Comparison of ENCODE assay signal across 26 cellular contexts in the genomic region with DNA sequence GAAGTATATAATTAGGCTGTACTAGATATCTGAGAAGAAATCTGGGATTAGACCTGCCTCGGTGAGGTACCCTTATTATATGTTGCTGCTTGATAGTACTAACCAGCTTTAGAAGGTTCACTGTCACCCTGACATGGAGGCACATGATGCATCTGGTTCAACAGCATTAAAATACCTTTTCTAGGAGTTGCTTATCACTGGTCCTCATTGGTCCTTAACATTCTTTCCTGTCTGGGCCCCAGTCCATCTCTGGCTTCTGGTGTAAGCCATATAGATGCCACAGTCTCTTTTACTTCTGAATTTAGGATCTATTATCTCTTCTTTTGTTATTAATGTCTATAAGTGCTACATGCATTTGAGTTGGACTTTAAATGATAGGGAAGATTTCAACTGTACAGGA. TPM values are rescaled to one million over a fixed set of nuclear protein-coding genes. Genes with fewer than 3 reads are reported as not detected.
"Had no signal": no experiment of that assay in that cellular context is flagged by ENCODE, and none has a peak within 500 bp of the region (broad histone marks: within the 10 kb centered on the region; RNA-seq: fewer than 3 reads in every experiment).

No MANE protein-coding gene starts in this region.

- H3K27ac Mint-ChIP-seq: activated naive CD4-positive, alpha-beta T cell treated with anti-CD3 and anti-CD28 coated beads for 36 hours had no signal

- H3K4me3 Mint-ChIP-seq: activated naive CD4-positive, alpha-beta T cell treated with anti-CD3 and anti-CD28 coated beads for 36 hours; activated T-cell treated with anti-CD3 and anti-CD28 coated beads, Interleukin-2, amount 50 U/mL, for 4 hours had no signal

- H3K4me3 ChIP-seq: body of pancreas, esophagus squamous epithelium, gastrocnemius medialis, spleen, thyroid gland, upper lobe of right lung had no signal

- H3K27ac ChIP-seq: body of pancreas, esophagus squamous epithelium, gastrocnemius medialis, spleen, thyroid gland, upper lobe of right lung, VCaP had no signal

- H3K36me3 ChIP-seq: esophagus squamous epithelium, gastrocnemius medialis, spleen, thyroid gland, upper lobe of right lung had no signal

- H3K27me3 Mint-ChIP-seq: naive thymus-derived CD4-positive, alpha-beta T cell; progenitor cell of endocrine pancreas had no signal

- DNase-seq: activated CD4-positive, alpha-beta T cell treated with anti-CD3 and anti-CD28 coated beads, Interleukin-2, amount 50 U/mL, for 1 hour; activated CD8-positive, alpha-beta memory T cell treated with anti-CD3 and anti-CD28 coated beads for 24 hours; activated CD8-positive, alpha-beta memory T cell treated with anti-CD3 and anti-CD28 coated beads, Interleukin-2, amount 50 U/mL, for 4 hours; activated effector memory CD4-positive, alpha-beta T cell treated with Interleukin-2 at 50 U/mL for 16 hours; activated naive CD4-positive, alpha-beta T cell treated with anti-CD3 and anti-CD28 coated beads for 36 hours; activated T-cell treated with anti-CD3 and anti-CD28 coated beads, Interleukin-2, amount 50 U/mL, for 4 hours; anterior cingulate cortex; body of pancreas; caudate nucleus; esophagus squamous epithelium; gastrocnemius medialis; head of caudate nucleus; kidney; naive thymus-derived CD4-positive, alpha-beta T cell; retina; SK-N-SH; spleen; stimulated activated CD4-positive, alpha-beta T cell treated with anti-CD3 and anti-CD28 coated beads, Interleukin-4, amount 100 ng/mL, for 1 hour; stimulated activated naive CD4-positive, alpha-beta T cell treated with Interleukin-2 at 50 U/mL for 16 hours; substantia nigra; thyroid gland; upper lobe of right lung had no signal

- H3K9me3 ChIP-seq: body of pancreas, esophagus squamous epithelium, gastrocnemius medialis, SK-N-SH, spleen, thyroid gland, upper lobe of right lung had no signal

- H3K27me3 ChIP-seq: body of pancreas, esophagus squamous epithelium, gastrocnemius medialis, spleen, thyroid gland, upper lobe of right lung had no signal

- ATAC-seq: activated CD4-positive, CD25-positive, alpha-beta regulatory T cell treated with anti-CD3 and anti-CD28 coated beads, Interleukin-2, amount 50 U/mL, for 24 hours; activated T-cell treated with anti-CD3 and anti-CD28 coated beads, Interleukin-2, amount 50 U/mL, for 4 hours; body of pancreas; gastrocnemius medialis; left lobe of liver; naive thymus-derived CD4-positive, alpha-beta T cell; upper lobe of right lung had no signal

- H3K4me1 ChIP-seq: esophagus squamous epithelium, gastrocnemius medialis, thyroid gland, upper lobe of right lung had no signal

- H3K9me3 Mint-ChIP-seq: activated naive CD4-positive, alpha-beta T cell treated with anti-CD3 and anti-CD28 coated beads for 36 hours had no signal

RNA-seq across cellular contexts. Expression of gene GPRIN3, which starts 40.2 kb away (rescaled TPM):
- polyA plus RNA-seq: SK-N-SH had no signal
